Comparison of ENCODE assay signal across 1 cellular context in genomic region chr6:82067021-82067420, GRCh38.
TF ChIP-seq lines count a peak whose summit lies in the region.

No MANE protein-coding gene starts in this region.

TF ChIP-seq in GM12878, 131 proteins besides CTCF, POLR2A, EP300 and RAD21 (continued from another document):
- TF ChIP-seq CUX1 (IDR thresholded peaks at IDR 0.05; ENCODE audit: insufficient replicate concordance, low read depth, low read length) = no peak
- no peak for TF ChIP-seq SMARCA5 (IDR thresholded peaks at IDR 0.05)
- no peak for TF ChIP-seq NR2F1 (conservative IDR thresholded peaks at IDR 0.05)
- 0 out of 4 replicates have a peak, but pooled peaks of 1 of the 2 experiments have one; percentile 14 for TF ChIP-seq ETV6 (conservative IDR thresholded peaks at IDR 0.05 in 1 of 2, IDR thresholded peaks at IDR 0.05 in 1 of 2; ENCODE audit: borderline replicate concordance in 1 of 2, low read depth in 1 of 2)
- TF ChIP-seq ATF2 (IDR thresholded peaks at IDR 0.05; ENCODE audit: low read length) = peak; percentile 72
- TF ChIP-seq PRDM15 (CRISPR knock-in tag; IDR thresholded peaks at IDR 0.05) = no peak
- no peak for TF ChIP-seq NR2C2 (IDR thresholded peaks at IDR 0.05; ENCODE audit: borderline replicate concordance, control insufficient read depth, insufficient read length, low read depth)
- TF ChIP-seq RAD51 (IDR thresholded peaks at IDR 0.05) = peak; percentile 84
- peak; percentile 86 to 91 for TF ChIP-seq BHLHE40 (IDR thresholded peaks at IDR 0.05; ENCODE audit: borderline replicate concordance in 1 of 2, low read depth in 2 of 2, low read length in 1 of 2)
- TF ChIP-seq MLLT1 (IDR thresholded peaks at IDR 0.05) = peak; percentile 65; the same call in 1 of the 2 replicates
- no peak for TF ChIP-seq SIN3A (IDR thresholded peaks at IDR 0.05; ENCODE audit: low read depth, low read length)
- TF ChIP-seq IKZF1 (conservative IDR thresholded peaks at IDR 0.05) = 0 out of 2 replicates have a peak, but pooled peaks have one; percentile 25
- no peak for TF ChIP-seq SREBF2 (IDR thresholded peaks at IDR 0.05; ENCODE audit: low read length)
- TF ChIP-seq RUNX3 (IDR thresholded peaks at IDR 0.05; ENCODE audit: low read length) = peak; percentile 28; the same call in 1 of the 2 replicates
- no peak for TF ChIP-seq NR2C1 (IDR thresholded peaks at IDR 0.05)
- TF ChIP-seq CHD1 (IDR thresholded peaks at IDR 0.05; ENCODE audit: low read depth, low read length) = no peak
- no peak for TF ChIP-seq RELA (IDR thresholded peaks at IDR 0.05; ENCODE audit: borderline replicate concordance, partially characterized antibody)
- no peak for TF ChIP-seq USF1 (IDR thresholded peaks at IDR 0.05; ENCODE audit: borderline replicate concordance, extremely low read length, insufficient read depth, low read depth, low read length)
- TF ChIP-seq NFIC (IDR thresholded peaks at IDR 0.05; ENCODE audit: low read depth, low read length) = peak; percentile 33; the same call in 1 of the 2 replicates
- no peak for TF ChIP-seq SMC3 (IDR thresholded peaks at IDR 0.05; ENCODE audit: borderline replicate concordance, low read length)
- no peak for TF ChIP-seq BMI1 (IDR thresholded peaks at IDR 0.05; ENCODE audit: borderline replicate concordance)
- peak; percentile 81 for TF ChIP-seq CREB1 (IDR thresholded peaks at IDR 0.05; ENCODE audit: low read depth)
- no peak for TF ChIP-seq PAX8 (IDR thresholded peaks at IDR 0.05)
- TF ChIP-seq TCF3 (IDR thresholded peaks at IDR 0.05; ENCODE audit: borderline replicate concordance, insufficient read depth, low read depth, low read length) = peak; percentile 75; the same call in 1 of the 2 replicates
- no peak for TF ChIP-seq RBBP5 (conservative IDR thresholded peaks at IDR 0.05)
- TF ChIP-seq SMAD1 (IDR thresholded peaks at IDR 0.05; ENCODE audit: low read depth, partially characterized antibody) = no peak
- TF ChIP-seq TAF1 (IDR thresholded peaks at IDR 0.05; ENCODE audit: borderline replicate concordance, low read depth, low read length) = peak; percentile 52; the same call in 1 of the 2 replicates
- TF ChIP-seq WRNIP1 (IDR thresholded peaks at IDR 0.05; ENCODE audit: borderline replicate concordance, low read depth, low read length) = no peak
- no peak for TF ChIP-seq HSF1 (IDR thresholded peaks at IDR 0.05; ENCODE audit: low read depth, low read length)
- no peak for TF ChIP-seq HCFC1 (IDR thresholded peaks at IDR 0.05; ENCODE audit: low read length)
TF ChIP-seq in GM12878: peak in this region for 21.
